Comparison of ENCODE assay signal across 11 cellular contexts in the genomic region with DNA sequence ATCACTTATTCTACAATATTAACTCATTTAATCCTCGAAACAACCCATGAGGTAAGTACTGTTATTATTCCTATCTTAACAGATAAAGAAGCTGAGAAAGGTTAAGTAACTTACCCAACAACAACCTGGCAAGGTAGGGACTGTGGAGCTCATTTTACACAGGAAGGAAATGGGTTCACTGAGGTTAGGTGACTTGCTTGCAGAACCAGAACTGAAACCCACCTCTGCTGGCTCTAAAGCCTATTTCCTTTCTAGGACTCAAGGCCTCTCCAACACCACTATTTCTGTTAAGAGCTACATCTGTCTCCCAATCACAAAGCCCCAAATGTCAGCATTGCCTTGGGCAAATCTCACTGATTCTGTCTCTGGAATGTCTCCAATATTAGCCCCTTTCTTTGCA. TPM values are rescaled to one million over a fixed set of nuclear protein-coding genes. Genes with fewer than 3 reads are reported as not detected.
DNase-seq lines count a peak whose midpoint lies in the region; ATAC-seq and TF ChIP-seq lines count a peak whose summit lies in the region.
"Had no signal": no experiment of that assay in that cellular context is flagged by ENCODE, and none has a peak within 500 bp of the region (broad histone marks: within the 10 kb centered on the region; RNA-seq: fewer than 3 reads in every experiment).

No MANE protein-coding gene starts in this region.

- H3K27me3 ChIP-seq in ovary = no peaks in the 10 kb centered on the region
- H3K27me3 ChIP-seq: neural progenitor cell had no signal

- H3K27ac ChIP-seq in ovary = no peak overlapping the region

- peaks cover 20% of the 10 kb centered on the region for H3K4me1 ChIP-seq in ovary (ENCODE audit: insufficient read depth)

- no peaks in the 10 kb centered on the region for H3K36me3 ChIP-seq in ovary
- H3K36me3 ChIP-seq: neural progenitor cell had no signal

- ATAC-seq in GM18868 (IDR thresholded peaks at IDR 0.05; ENCODE audit: unreplicated experiment) (peak; percentile 74), GM21515 (IDR thresholded peaks at IDR 0.05; ENCODE audit: unreplicated experiment) (peak; percentile 88), HG03159 (IDR thresholded peaks at IDR 0.05; ENCODE audit: unreplicated experiment) (peak; percentile 93)

- DNase-seq in germinal center (ENCODE audit: low spot score) = peak; percentile 35
- DNase-seq in stimulated activated CD4-positive, alpha-beta T cell treated with anti-CD3 and anti-CD28 coated beads, Interleukin-2, amount 100 ng/mL, for 48 hours = no peak
- no peak for DNase-seq in ovary
- DNase-seq in DMS153 treated with DMSO at 0.1 percent for 48 hours (lab: John Stamatoyannopoulos, UW; ENCODE audit: unreplicated experiment) = no peak
- DNase-seq: activated CD4-positive, alpha-beta T cell treated with anti-CD3 and anti-CD28 coated beads for 4 hours; stimulated activated CD4-positive, alpha-beta T cell treated with anti-CD3 and anti-CD28 coated beads, Interleukin-4, amount 100 ng/mL, for 4 hours had no signal

- no peak for TF ChIP-seq CTCF in ovary (IDR thresholded peaks at IDR 0.05)

- TF ChIP-seq POLR2A in ovary (IDR thresholded peaks at IDR 0.05) = no peak

- no peaks in the 10 kb centered on the region for H3K9me3 ChIP-seq in ovary

- TF ChIP-seq EP300 in ovary (IDR thresholded peaks at IDR 0.05) = no peak

- intact Hi-C loops in ovary (cut with DNase I) = no loop called here

- no peak overlapping the region for H3K4me3 ChIP-seq in ovary
- H3K4me3 ChIP-seq: neural progenitor cell had no signal

- WGBS in ovary, 3 donors = 98 to 100% (median 99%) methylated on average over 1 of the region's 1 CpG

RNA-seq across cellular contexts. Expression of a gene that starts 38.9 kb away (rescaled TPM):
- not detected for total RNA-seq in ovary
- not detected for polyA plus RNA-seq in ovary
- total RNA-seq: LHCN-M2 had no signal

RNA-seq across cellular contexts. Expression of a gene that starts 44.5 kb away (rescaled TPM):
- total RNA-seq in ovary = 10 to 100 TPM; 19.3 to 68.2 (median 28.1) TPM
- polyA plus RNA-seq in ovary = 10 to 100 TPM; 16.3 to 31.6 TPM
